In the genomic region with DNA sequence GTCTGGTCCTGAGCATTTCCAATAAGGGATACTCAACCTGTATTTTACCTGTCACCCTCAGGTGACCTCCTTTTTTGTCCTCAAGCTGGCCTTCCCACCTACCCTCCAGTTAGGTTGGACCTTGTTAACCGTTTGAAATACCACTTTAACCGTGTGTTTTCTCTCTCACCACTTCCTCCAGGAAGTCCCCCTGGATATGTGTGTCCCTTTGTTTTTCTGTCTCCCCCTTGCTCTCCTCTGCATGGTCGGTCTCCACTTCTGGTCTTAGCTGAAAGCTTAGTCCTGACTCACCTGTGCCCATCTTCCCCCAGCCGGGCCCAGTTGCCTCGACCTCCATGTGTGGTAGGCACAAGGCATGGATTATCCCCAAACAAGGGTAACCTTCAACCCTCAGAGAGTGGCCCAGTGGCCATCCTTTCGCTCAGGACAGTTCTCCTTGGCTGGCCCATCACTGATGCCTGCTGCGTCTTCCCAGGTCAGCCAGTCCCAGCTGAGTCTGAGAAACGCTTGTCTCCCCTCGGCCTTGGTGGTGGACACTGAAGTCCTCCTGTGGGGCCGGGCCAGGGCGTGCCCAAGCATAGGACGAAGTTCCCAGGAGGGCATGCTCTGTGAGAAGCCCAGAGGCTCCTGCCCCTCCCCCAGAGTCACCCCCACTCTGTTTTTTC, we compare ENCODE assay signal across 14 cellular contexts. TPM values are rescaled to one million over a fixed set of nuclear protein-coding genes. Genes with fewer than 3 reads are reported as not detected.
DNase-seq lines count a peak whose midpoint lies in the region; ATAC-seq, FAIRE-seq and TF ChIP-seq lines count a peak whose summit lies in the region.
"Had no signal": no experiment of that assay in that cellular context is flagged by ENCODE, and none has a peak within 500 bp of the region (broad histone marks: within the 10 kb centered on the region; RNA-seq: fewer than 3 reads in every experiment).

No MANE protein-coding gene starts in this region.

- no peaks in the 10 kb centered on the region for H3K27me3 Mint-ChIP-seq in activated CD4-positive, alpha-beta T cell treated with anti-CD3 and anti-CD28 coated beads for 36 hours

- H4K20me1 ChIP-seq in K562 (replicated peaks; ENCODE audit: control insufficient read depth, insufficient read depth, low read length): peaks cover 34% of the 10 kb centered on the region

- H3K27me3 ChIP-seq in K562 (ENCODE audit: control insufficient read depth in 2 of 2, insufficient read depth in 2 of 2, low read length in 2 of 2) (no peaks in the 10 kb centered on the region), spleen (replicated peaks in 1 of 7) (no peaks in the 10 kb centered on the region)
- H3K27me3 ChIP-seq: sigmoid colon had no signal

- TF ChIP-seq CTCF in K562 (IDR thresholded peaks at IDR 0.05 in 2 of 3, conservative IDR thresholded peaks at IDR 0.05 in 1 of 3; ENCODE audit: insufficient read depth in 2 of 3, low read depth in 1 of 3, low read length in 3 of 3) (no peak), spleen (IDR thresholded peaks at IDR 0.05 in 8 of 11, conservative IDR thresholded peaks at IDR 0.05 in 3 of 11) (no peak)

- TF ChIP-seq POLR2A in K562 (conservative IDR thresholded peaks at IDR 0.05) (no peak), spleen (IDR thresholded peaks at IDR 0.05) (no peak)

- intact Hi-C loops in activated CD4-positive, alpha-beta T cell treated with anti-CD3 and anti-CD28 coated beads for 36 hours (cut with DNase I, micrococcal nuclease): no loop called here
- intact Hi-C loops in K562 (cut with micrococcal nuclease) (no loop called here), spleen (cut with DNase I; ENCODE audit: low total_unique reads) (no loop called here)

- in situ Hi-C loops in K562 (cut with MboI): no loop called here

- H3K4me1 ChIP-seq in K562 (replicated peaks in 1 of 2; ENCODE audit: control insufficient read depth in 2 of 2, insufficient read depth in 2 of 2, low read length in 2 of 2) (peaks cover 20 to 30% of the 10 kb centered on the region in 2 experiments; a peak in 4 of 5 replicates), spleen (peaks cover 46 to 100% (median 90%) of the 10 kb centered on the region in 6 donors)

- peaks cover 37% of the 10 kb centered on the region for H3K36me3 Mint-ChIP-seq in activated CD4-positive, alpha-beta T cell treated with anti-CD3 and anti-CD28 coated beads for 36 hours (ENCODE audit: low read depth)

- POLR2A ChIA-PET in activated CD4-positive, alpha-beta T cell treated with anti-CD3 and anti-CD28 coated beads for 36 hours (lab: Charles Lee): interaction anchor here (0.8 kb wide), 1 partner anchor 16 kb away, joined by 5 read pairs; no protein-coding TSS in a partner anchor
- POLR2A ChIA-PET in K562 (lab: Yijun Ruan, JAX): no interaction called here

- TF ChIP-seq EP300 in K562 (IDR thresholded peaks at IDR 0.05; ENCODE audit: low read length): no peak

- CTCF ChIA-PET in activated CD4-positive, alpha-beta T cell treated with anti-CD3 and anti-CD28 coated beads for 36 hours (lab: Charles Lee): interaction anchor here (0.6 to 1.2 kb wide), 3 partner anchors 8 to 252 kb away, joined by 3 to 4 read pairs (median 3); no protein-coding TSS in a partner anchor
- CTCF ChIA-PET in K562 (lab: Yijun Ruan, JAX; ENCODE audit: low intra/inter-chr PET ratio): no interaction called here

- no peak for ATAC-seq in activated CD4-positive, alpha-beta T cell treated with anti-CD3 and anti-CD28 coated beads for 36 hours
- ATAC-seq in K562: no peak
- ATAC-seq: left colon had no signal

- no peak overlapping the region for H3K4me2 ChIP-seq in K562 (ENCODE audit: insufficient read depth, low read length)
- H3K4me2 ChIP-seq: SK-N-SH had no signal

- no peaks in the 10 kb centered on the region for H3K9me3 Mint-ChIP-seq in activated CD4-positive, alpha-beta T cell treated with anti-CD3 and anti-CD28 coated beads for 36 hours (ENCODE audit: low read depth)
- H3K9me3 Mint-ChIP-seq: nephron had no signal

- peak overlapping the region in 1 of 2 experiments; percentile 77; a peak in 2 of 4 replicates for H3K9ac ChIP-seq in K562 (ENCODE audit: insufficient read depth in 1 of 2, low read depth in 2 of 2, low read length in 2 of 2)
- H3K9ac ChIP-seq: SK-N-SH had no signal

- H3K4me3 ChIP-seq in Jurkat, Clone E6-1 (ENCODE audit: low read length): peak overlapping the region; percentile 1; the same call in 1 of the 2 replicates
- no peak overlapping the region for H3K4me3 ChIP-seq in K562
- peak overlapping the region in 1 of 8 donors; percentile 25 for H3K4me3 ChIP-seq in spleen
- H3K4me3 ChIP-seq: sigmoid colon had no signal

- peaks cover 17% of the 10 kb centered on the region; the same call in 2 of the 3 replicates for H3K79me2 ChIP-seq in K562 (ENCODE audit: control insufficient read depth, insufficient read depth, low read length)

- H2AFZ ChIP-seq in K562 (ENCODE audit: low read depth, low read length): no peak overlapping the region

- no peaks in the 10 kb centered on the region for H3K9me3 ChIP-seq in K562 (replicated peaks; ENCODE audit: control insufficient read depth, insufficient read depth, low read depth, low read length)
- H3K9me3 ChIP-seq in spleen: no peaks in the 10 kb centered on the region
- H3K9me3 ChIP-seq: sigmoid colon, SK-N-SH had no signal

- H3K27ac Mint-ChIP-seq in activated CD4-positive, alpha-beta T cell treated with anti-CD3 and anti-CD28 coated beads for 36 hours: peak overlapping the region; percentile 78
- H3K27ac Mint-ChIP-seq: nephron had no signal

- peak overlapping the region; percentile 18 for H3K4me3 Mint-ChIP-seq in activated CD4-positive, alpha-beta T cell treated with anti-CD3 and anti-CD28 coated beads for 36 hours

- H3K4me1 Mint-ChIP-seq in activated CD4-positive, alpha-beta T cell treated with anti-CD3 and anti-CD28 coated beads for 36 hours: peaks cover 90% of the 10 kb centered on the region

- peaks cover 6% of the 10 kb centered on the region for H3K9me1 ChIP-seq in K562 (ENCODE audit: control insufficient read depth, insufficient read depth, low read length)

- FAIRE-seq in K562 (lab: Jason Lieb, UNC): no peak

- DNase-seq in activated CD4-positive, alpha-beta T cell treated with anti-CD3 and anti-CD28 coated beads for 36 hours: no peak
- DNase-seq in activated CD4-positive, alpha-beta T cell treated with anti-CD3 and anti-CD28 coated beads for 1 hour: no peak
- DNase-seq in Jurkat, Clone E6-1 (ENCODE audit: low read depth, low spot score): no peak
- DNase-seq in K562 (ENCODE audit: extremely low read depth in 1 of 4, low spot score in 3 of 4): no peak
- no peak for DNase-seq in spleen
- DNase-seq in NCI-H82 (lab: John Stamatoyannopoulos, UW): no peak
- no peak for DNase-seq in NCI-H1417 treated with DMSO at 0.1 percent for 48 hours (lab: John Stamatoyannopoulos, UW)
- no peak for DNase-seq in activated effector memory CD4-positive, alpha-beta T cell treated with Interleukin-2 at 50 U/mL for 16 hours
- DNase-seq: activated gamma-delta T cell treated with Interleukin-2 at 50 U/mL for 16 hours, left colon, sigmoid colon, SK-N-SH, substantia nigra had no signal

- BruUV-seq in K562 (replicated peaks; lab: Mats Ljungman, UMichigan): no TSS peak

- 86% methylated on average over 12 of the region's 12 CpGs for WGBS in K562 (ENCODE audit: insufficient coverage, low coverage, missing lambda C conversion rate)
- whole genome bisulfite sequencing in spleen, 5 donors: 72 to 86% (median 77%) methylated on average over 8 to 12 of the region's 12 CpGs

- TF ChIP-seq RAD21 in K562 (CRISPR knock-in tag; conservative IDR thresholded peaks at IDR 0.05 in 1 of 2, IDR thresholded peaks at IDR 0.05 in 1 of 2): no peak

- H3K27ac ChIP-seq in K562 (ENCODE audit: extremely low read depth, low read depth, low read length) (no peak overlapping the region), spleen (peak overlapping the region in 7 of 8 donors; percentile 50 to 87 (median 74))
- H3K27ac ChIP-seq: sigmoid colon had no signal

- H3K36me3 ChIP-seq in K562 (ENCODE audit: control insufficient read depth, insufficient read depth, low read length): peaks cover 89% of the 10 kb centered on the region; the same call in 2 of the 3 replicates
- peaks cover 0 to 100% (median 55%) of the 10 kb centered on the region in 6 donors for H3K36me3 ChIP-seq in spleen

RNA-seq across cellular contexts. Expression of gene LASP1, which starts 20.0 kb away (rescaled TPM):
- total RNA-seq in activated CD4-positive, alpha-beta T cell treated with anti-CD3 and anti-CD28 coated beads for 36 hours: 100 to 1,000 TPM; 119 to 144 TPM
- polyA plus RNA-seq in Jurkat, Clone E6-1 (2012; ENCODE audit: insufficient read depth, insufficient read length): 90.9 TPM
- 56.3 and 141 TPM in 2 replicates for total RNA-seq in K562 (2011; cell fraction: chromatin; rRNA removed; ENCODE audit: low replicate concordance)
- 52.5 and 72.2 TPM in 2 replicates for total RNA-seq in K562 (2011; cell fraction: nucleolus; rRNA removed)
- total RNA-seq in K562 (2011; cell fraction: nucleoplasm; rRNA removed): 56.8 and 72.4 TPM in 2 replicates
- total RNA-seq in K562 (2014; rRNA removed): 48.5 and 49.0 TPM in 2 replicates
- 35.1 and 38.8 TPM in 2 replicates for total RNA-seq in K562 (2014; rRNA removed; fragmentation: Illumina TruSeq; extraction: Trizol)
- 55.3 and 58.7 TPM in 2 replicates for total RNA-seq in K562 (2015; rRNA removed; fragmentation: Illumina TruSeq; extraction: Trizol)
- total RNA-seq in K562 (2021): 112 and 125 TPM in 2 replicates
- 45.9 and 62.1 TPM in 2 replicates for polyA plus RNA-seq in K562 (2011; rRNA removed)
- 58.9 and 166 TPM in 2 replicates for polyA plus RNA-seq in K562 (2011; cell fraction: cytosol; rRNA removed)
- 25.9 and 52.6 TPM in 2 replicates for polyA plus RNA-seq in K562 (2011; cell fraction: nucleus; rRNA removed)
- polyA plus RNA-seq in K562 (2012): 110 and 126 TPM in 2 replicates
- polyA plus RNA-seq in K562 (2014; fragmentation: Illumina TruSeq; extraction: Trizol): 95.7 and 104 TPM in 2 replicates
- polyA plus RNA-seq in K562 (2014; fragmentation: Nextera tagmentation; extraction: Ambion mirVana): 10 to 100 TPM; 23.0 to 23.6 TPM
- polyA plus RNA-seq in K562 (2014; rRNA removed): 69.1 and 78.2 TPM in 2 replicates
- polyA minus RNA-seq in K562 (2011; rRNA and poly(A)+ RNA removed): 48.3 and 89.0 TPM in 2 replicates
- polyA minus RNA-seq in K562 (2011; cell fraction: cytosol; rRNA and poly(A)+ RNA removed): 56.3 and 79.0 TPM in 2 replicates
- polyA minus RNA-seq in K562 (2011; cell fraction: nucleus; rRNA and poly(A)+ RNA removed): 20.1 and 22.1 TPM in 2 replicates
- 100 to 1,000 TPM; 117 to 196 (median 154) TPM for total RNA-seq in spleen
- polyA plus RNA-seq in spleen: 10 to 100 TPM; 38.8 to 84.3 (median 45.6) TPM

RNA-seq across cellular contexts. Expression of gene RPL23, which starts 36.4 kb away (rescaled TPM):
- 1,000 to 10,000 TPM; 1,886 to 1,896 TPM for total RNA-seq in activated CD4-positive, alpha-beta T cell treated with anti-CD3 and anti-CD28 coated beads for 36 hours
- 2,665 TPM for polyA plus RNA-seq in Jurkat, Clone E6-1 (2012; ENCODE audit: insufficient read depth, insufficient read length)
- 370 and 391 TPM in 2 replicates for total RNA-seq in K562 (2011; cell fraction: chromatin; rRNA removed; ENCODE audit: low replicate concordance)
- total RNA-seq in K562 (2011; cell fraction: nucleolus; rRNA removed): 317 and 380 TPM in 2 replicates
- 567 and 894 TPM in 2 replicates for total RNA-seq in K562 (2011; cell fraction: nucleoplasm; rRNA removed)
- 2,281 and 2,332 TPM in 2 replicates for total RNA-seq in K562 (2014; rRNA removed)
- total RNA-seq in K562 (2014; rRNA removed; fragmentation: Illumina TruSeq; extraction: Trizol): 3,218 and 3,389 TPM in 2 replicates
- total RNA-seq in K562 (2015; rRNA removed; fragmentation: Illumina TruSeq; extraction: Trizol): 2,524 and 2,706 TPM in 2 replicates
- 1,745 and 1,985 TPM in 2 replicates for total RNA-seq in K562 (2021)
- polyA plus RNA-seq in K562 (2011; rRNA removed): 1,779 and 3,096 TPM in 2 replicates
- polyA plus RNA-seq in K562 (2011; cell fraction: cytosol; rRNA removed): 1,009 and 1,561 TPM in 2 replicates
- polyA plus RNA-seq in K562 (2011; cell fraction: nucleus; rRNA removed): 519 and 810 TPM in 2 replicates
- polyA plus RNA-seq in K562 (2012): 2,980 and 3,135 TPM in 2 replicates
- polyA plus RNA-seq in K562 (2014; fragmentation: Illumina TruSeq; extraction: Trizol): 3,156 and 3,487 TPM in 2 replicates
- 1,000 to 10,000 TPM; 2,598 to 3,667 TPM for polyA plus RNA-seq in K562 (2014; fragmentation: Nextera tagmentation; extraction: Ambion mirVana)
- polyA plus RNA-seq in K562 (2014; rRNA removed): 3,128 and 3,158 TPM in 2 replicates
- polyA minus RNA-seq in K562 (2011; rRNA and poly(A)+ RNA removed): 1,069 and 1,345 TPM in 2 replicates
- 644 and 904 TPM in 2 replicates for polyA minus RNA-seq in K562 (2011; cell fraction: cytosol; rRNA and poly(A)+ RNA removed)
- 127 and 195 TPM in 2 replicates for polyA minus RNA-seq in K562 (2011; cell fraction: nucleus; rRNA and poly(A)+ RNA removed)
- total RNA-seq in spleen: 1,000 to 10,000 TPM; 1,006 to 1,826 (median 1,444) TPM
- 1,000 to 10,000 TPM; 5,045 to 6,883 (median 6,622) TPM for polyA plus RNA-seq in spleen
